12 cellular contexts compared by ENCODE assay signal in genomic region chr20:35342154-35342769, GRCh38. TPM values are rescaled to one million over a fixed set of nuclear protein-coding genes. Genes with fewer than 3 reads are reported as not detected.
DNase-seq lines count a peak whose midpoint lies in the region; ATAC-seq and TF ChIP-seq lines count a peak whose summit lies in the region.
"Had no signal": no experiment of that assay in that cellular context is flagged by ENCODE, and none has a peak within 500 bp of the region (broad histone marks: within the 10 kb centered on the region; RNA-seq: fewer than 3 reads in every experiment).

No MANE protein-coding gene starts in this region.

- no TSS peak for BruUV-seq in PC-3 (replicated peaks; lab: Mats Ljungman, UMichigan)

- H3F3A ChIP-seq in PC-3 (ENCODE audit: low read length, unreplicated experiment): no peaks in the 10 kb centered on the region

- CTCF ChIA-PET in PC-3 (lab: Charles Lee): interaction anchor here (0.7 kb wide), 1 partner anchor 104 kb away, joined by 3 read pairs; no protein-coding TSS in a partner anchor

- no peaks in the 10 kb centered on the region for H3K79me2 ChIP-seq in PC-3 (ENCODE audit: low read length)

- no peaks in the 10 kb centered on the region for H3K9me3 ChIP-seq in cardiac muscle cell (ENCODE audit: low read depth)
- no peaks in the 10 kb centered on the region for H3K9me3 ChIP-seq in right atrium auricular region
- H3K9me3 ChIP-seq in PC-3 (ENCODE audit: low read length): no peaks in the 10 kb centered on the region
- no peaks in the 10 kb centered on the region for H3K9me3 ChIP-seq in stomach smooth muscle (ENCODE audit: control insufficient read depth in 2 of 2, low read length in 2 of 2)

- H3K4me1 ChIP-seq in cardiac muscle cell (ENCODE audit: low read depth) (peaks cover 4% of the 10 kb centered on the region), right atrium auricular region (peaks cover 0 to 14% of the 10 kb centered on the region in 2 donors), PC-3 (ENCODE audit: insufficient read depth, low read length) (peaks cover 29% of the 10 kb centered on the region), stomach smooth muscle (ENCODE audit: control insufficient read depth, insufficient read depth, low read length) (peaks cover 9% of the 10 kb centered on the region)
- H3K4me1 ChIP-seq: BLaER1 had no signal

- ATAC-seq in PC-3 (no peak), HG02973 (IDR thresholded peaks at IDR 0.05; ENCODE audit: unreplicated experiment) (no peak)

- intact Hi-C loops in PC-3 (cut with micrococcal nuclease): no loop called here

- H3K27me3 ChIP-seq in cardiac muscle cell: no peaks in the 10 kb centered on the region
- no peaks in the 10 kb centered on the region for H3K27me3 ChIP-seq in right atrium auricular region
- no peaks in the 10 kb centered on the region for H3K27me3 ChIP-seq in PC-3 (ENCODE audit: low read length)
- no peaks in the 10 kb centered on the region for H3K27me3 ChIP-seq in stomach smooth muscle (ENCODE audit: control insufficient read depth in 1 of 2, insufficient read depth in 2 of 2, low read length in 2 of 2)
- H3K27me3 ChIP-seq: BLaER1 had no signal

- H3K9me2 ChIP-seq in PC-3 (replicated peaks; ENCODE audit: low read length): no peaks in the 10 kb centered on the region

- DNase-seq in cardiac muscle cell (ENCODE audit: low read depth in 1 of 2, low spot score in 1 of 2) (peak; percentile 18 to 56), right atrium auricular region (ENCODE audit: low spot score) (no peak), PC-3 (no peak), fibroblast of villous mesenchyme (ENCODE audit: low read depth) (no peak), NCI-H524 (lab: John Stamatoyannopoulos, UW) (no peak), globus pallidus (ENCODE audit: low spot score) (no peak)
- DNase-seq: H7, kidney glomerular epithelial cell, NCI-H510A treated with DMSO at 0.1 percent for 48 hours had no signal

- H3K4me2 ChIP-seq in PC-3 (ENCODE audit: low read length): no peak overlapping the region
- H3K4me2 ChIP-seq: BLaER1 had no signal

- TF ChIP-seq CTCF in cardiac muscle cell (IDR thresholded peaks at IDR 0.05; ENCODE audit: low read depth, low read length) (peak; percentile 68), right atrium auricular region (IDR thresholded peaks at IDR 0.05) (no peak), PC-3 (conservative IDR thresholded peaks at IDR 0.05; ENCODE audit: low read depth, low read length) (peak; percentile 37), fibroblast of villous mesenchyme (IDR thresholded peaks at IDR 0.05; ENCODE audit: insufficient read depth, low read depth, low read length) (peak; percentile 54)

- H3K36me3 ChIP-seq in cardiac muscle cell (peaks cover 22% of the 10 kb centered on the region), right atrium auricular region (peaks cover 28% of the 10 kb centered on the region), PC-3 (ENCODE audit: low read depth, low read length) (peaks cover 26% of the 10 kb centered on the region), stomach smooth muscle (ENCODE audit: control insufficient read depth in 2 of 2, insufficient read depth in 2 of 2, low read length in 2 of 2) (peaks cover 23 to 26% of the 10 kb centered on the region in 2 donors)

- POLR2A ChIA-PET in PC-3 (lab: Charles Lee; ENCODE audit: unreplicated experiment): no interaction called here

- H3K4me3 ChIP-seq in cardiac muscle cell (no peak overlapping the region), right atrium auricular region (no peak overlapping the region), PC-3 (ENCODE audit: low read length) (no peak overlapping the region), fibroblast of villous mesenchyme (ENCODE audit: low read depth, low read length) (no peak overlapping the region), stomach smooth muscle (ENCODE audit: low read length in 2 of 2) (no peak overlapping the region)
- H3K4me3 ChIP-seq: BLaER1 had no signal

- peak overlapping the region; percentile 80 for H3K27ac ChIP-seq in cardiac muscle cell
- H3K27ac ChIP-seq in right atrium auricular region: no peak overlapping the region
- H3K27ac ChIP-seq in PC-3 (ENCODE audit: low read length): no peak overlapping the region
- H3K27ac ChIP-seq in stomach smooth muscle (ENCODE audit: low read length): peak overlapping the region; percentile 46
- H3K27ac ChIP-seq: BLaER1 had no signal

- no peak overlapping the region for H2AFZ ChIP-seq in PC-3 (ENCODE audit: low read length)

- H3K9ac ChIP-seq in PC-3 (ENCODE audit: low read length): no peak overlapping the region
- no peak overlapping the region for H3K9ac ChIP-seq in stomach smooth muscle (ENCODE audit: low read length in 2 of 2)
- H3K9ac ChIP-seq: BLaER1 had no signal

- H4K20me1 ChIP-seq in PC-3 (ENCODE audit: low read length): no peaks in the 10 kb centered on the region
- H4K20me1 ChIP-seq: BLaER1 had no signal

RNA-seq across cellular contexts. Expression of gene FAM83C, which starts 50.0 kb away (rescaled TPM):
- 0.49 TPM in 1 of 2 replicates, not detected in the other for total RNA-seq in cardiac muscle cell
- not detected in 2 replicates for polyA plus RNA-seq in cardiac muscle cell
- not detected for total RNA-seq in right atrium auricular region
- total RNA-seq in PC-3 (2014; rRNA removed): 0.12 TPM in 1 of 2 replicates, not detected in the other
- total RNA-seq in fibroblast of villous mesenchyme: not detected in 2 replicates
- total RNA-seq: H7 had no signal

RNA-seq across cellular contexts. Expression of gene EIF6, which starts 57.7 kb away (rescaled TPM):
- total RNA-seq in cardiac muscle cell (80.4 and 129 TPM in 2 replicates), right atrium auricular region (10 to 100 TPM; 23.0 to 44.3 TPM), PC-3 (2014; rRNA removed) (292 and 294 TPM in 2 replicates), fibroblast of villous mesenchyme (107 and 123 TPM in 2 replicates)
- 186 and 203 TPM in 2 replicates for polyA plus RNA-seq in cardiac muscle cell

Comparison
In these comparisons a context has a peak if more than half of its experiments do, and no peak if none do; other contexts are left out.
1. DNase-seq: peak in cardiac muscle cell (2 of 2); none in right atrium auricular region (single experiment), PC-3 (single experiment), fibroblast of villous mesenchyme (single experiment), NCI-H524 (0 of 2) and globus pallidus (single experiment).
2. H3K27ac ChIP-seq: peak in cardiac muscle cell (single experiment) and stomach smooth muscle (single experiment); none in right atrium auricular region (0 of 2) and PC-3 (single experiment).
3. CTCF ChIP-seq: peak in cardiac muscle cell (single experiment), PC-3 (single experiment) and fibroblast of villous mesenchyme (single experiment); none in right atrium auricular region (0 of 2).